9 cellular contexts compared by ENCODE assay signal in the genomic region with DNA sequence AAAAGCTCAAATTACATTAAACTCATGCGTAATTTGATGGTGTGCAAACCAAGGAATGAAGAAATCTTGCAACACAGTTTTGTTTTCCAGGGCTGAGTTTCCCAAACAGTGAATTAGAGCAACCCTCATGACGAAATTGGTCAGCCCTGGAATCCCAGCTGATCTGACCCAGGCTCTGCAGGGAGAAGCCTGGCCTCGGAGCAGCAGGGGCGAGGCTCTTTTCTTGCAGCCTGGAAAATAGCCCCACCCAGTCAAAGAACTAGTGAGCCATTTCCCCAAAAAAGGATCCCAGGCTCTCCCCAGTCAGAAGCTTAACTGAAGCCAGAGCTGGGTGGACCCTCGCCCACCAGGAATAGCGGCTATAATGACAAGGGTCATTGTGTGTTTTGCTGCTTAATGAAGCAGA.
DNase-seq lines count a peak whose midpoint lies in the region; ATAC-seq and TF ChIP-seq lines count a peak whose summit lies in the region.
"Had no signal": no experiment of that assay in that cellular context is flagged by ENCODE, and none has a peak within 500 bp of the region (broad histone marks: within the 10 kb centered on the region; RNA-seq: fewer than 3 reads in every experiment).

No MANE protein-coding gene starts in this region.

- CTCF ChIA-PET in T-cell (lab: Charles Lee): interaction anchor here (0.6 to 0.7 kb wide), 3 partner anchors 34 to 532 kb away, joined by 4 to 6 read pairs (median 4); no protein-coding TSS in a partner anchor

- H3K27ac ChIP-seq in coronary artery (peak overlapping the region; percentile 1 to 84), testis (peak overlapping the region in 1 of 2 donors; percentile 4), substantia nigra (ENCODE audit: low read depth, low read length, poor library complexity, severe bottlenecking) (no peak overlapping the region)

- no peaks in the 10 kb centered on the region for H3K4me1 ChIP-seq in testis

- no peak overlapping the region for H3K4me3 Mint-ChIP-seq in T-cell

- DNase-seq in HS-5 (ENCODE audit: low read depth) (peak; percentile 60), coronary artery (ENCODE audit: low spot score) (peak; percentile 88), lower leg skin (ENCODE audit: low spot score in 2 of 2) (peak; percentile 78 to 93), testis (peak; percentile 70), substantia nigra (lab: John Stamatoyannopoulos, UW) (no peak), head of caudate nucleus (no peak), T-cell (no peak)
- no peak for DNase-seq in activated T-cell treated with anti-CD3 and anti-CD28 coated beads, Interleukin-2, amount 50 U/mL, for 48 hours
- DNase-seq: DND-41 had no signal

- no peaks in the 10 kb centered on the region for H3K9me3 Mint-ChIP-seq in T-cell

- no peaks in the 10 kb centered on the region for H3K27me3 ChIP-seq in testis

- TF ChIP-seq POLR2A in lower leg skin (IDR thresholded peaks at IDR 0.05) (no peak), testis (IDR thresholded peaks at IDR 0.05) (no peak)

- POLR2A ChIA-PET in T-cell (lab: Charles Lee): no interaction called here

- peak overlapping the region; percentile 47 for H3K4me3 ChIP-seq in coronary artery
- no peak overlapping the region for H3K4me3 ChIP-seq in lower leg skin (ENCODE audit: low read depth, poor library complexity, severe bottlenecking)
- H3K4me3 ChIP-seq in testis: no peak overlapping the region

- no peak overlapping the region for H3K27ac Mint-ChIP-seq in T-cell

- no peaks in the 10 kb centered on the region for H3K36me3 Mint-ChIP-seq in T-cell

- H3K9me3 ChIP-seq in testis: no peaks in the 10 kb centered on the region

- H3K27me3 Mint-ChIP-seq in T-cell: peaks cover 0 to 9% of the 10 kb centered on the region in 2 donors

- ATAC-seq in T-cell (replicated peaks in 1 of 4): no peak

- WGBS in lower leg skin, 2 donors: 50 to 53% methylated on average over 6 of the region's 6 CpGs
- 71 to 75% methylated on average over 6 of the region's 6 CpGs for WGBS in testis, 2 donors

- H3K36me3 ChIP-seq in testis (ENCODE audit: low read depth, missing control alignments): no peaks in the 10 kb centered on the region

- H3K4me1 Mint-ChIP-seq in T-cell: no peaks in the 10 kb centered on the region

- TF ChIP-seq CTCF in coronary artery (IDR thresholded peaks at IDR 0.05): no peak
- TF ChIP-seq CTCF in lower leg skin (IDR thresholded peaks at IDR 0.05): no peak
- TF ChIP-seq CTCF in testis (IDR thresholded peaks at IDR 0.05): no peak

- intact Hi-C loops in lower leg skin (cut with DNase I; ENCODE audit: low total_unique reads) (no loop called here), testis (cut with DNase I; ENCODE audit: low total_unique reads) (no loop called here), head of caudate nucleus (cut with DNase I) (no loop called here)

Comparison
In these comparisons a context has a peak if more than half of its experiments do, and no peak if none do; other contexts are left out.
1. DNase-seq: peak in HS-5 (single experiment), coronary artery (single experiment), lower leg skin (2 of 2) and testis (single experiment); none in substantia nigra (0 of 49), head of caudate nucleus (0 of 42), T-cell (0 of 34) and activated T-cell treated with anti-CD3 and anti-CD28 coated beads, Interleukin-2, amount 50 U/mL, for 48 hours (0 of 2).